In genomic region chr12:70265132-70265531, GRCh38 we compare ENCODE assay signal across 26 cellular contexts. TPM values are rescaled to one million over a fixed set of nuclear protein-coding genes. Genes with fewer than 3 reads are reported as not detected.
A peak's percentile ranks its signal among the peaks of the same experiment; 100 is the strongest.
DNase-seq lines count a peak whose midpoint lies in the region; ATAC-seq and TF ChIP-seq lines count a peak whose summit lies in the region.
"Had no signal": no experiment of that assay in that cellular context is flagged by ENCODE, and none has a peak within 500 bp of the region (broad histone marks: within the 10 kb centered on the region; RNA-seq: fewer than 3 reads in every experiment).

No MANE protein-coding gene starts in this region.

- TF ChIP-seq CTCF in osteoblast (IDR thresholded peaks at IDR 0.05; ENCODE audit: extremely low read depth, low read depth, low read length), result no peak

- CTCF ChIA-PET in naive thymus-derived CD4-positive, alpha-beta T cell (lab: Charles Lee), result no interaction called here

- H3K36me3 Mint-ChIP-seq in stimulated activated naive CD8-positive, alpha-beta T cell treated with anti-CD3 and anti-CD28 coated beads, Interleukin-15, Interleukin-2, amounts not matched to agents 100 ng/mL and 50 ng/mL, for 24 hours (ENCODE audit: low read depth), result peaks cover 34% of the 10 kb centered on the region
- peaks cover 37% of the 10 kb centered on the region for H3K36me3 Mint-ChIP-seq in activated T-helper 2 cell treated with anti-CD3 and anti-CD28 coated beads, Interferon-gamma antibody, Interleukin-2, Interleukin-4, amounts not matched to agents 10 μg/mL and 5 μg/mL and 100 μg/mL, durations not matched to agents 14 hours and 24 hours and 36 hours (ENCODE audit: low read depth)
- H3K36me3 Mint-ChIP-seq in naive thymus-derived CD4-positive, alpha-beta T cell, result peaks cover 4 to 44% (median 33%) of the 10 kb centered on the region in 5 donors
- peaks cover 33% of the 10 kb centered on the region for H3K36me3 Mint-ChIP-seq in stimulated activated memory B cell treated with anti-CD40 and anti-IgM and Interleukin-4, amounts not matched to agents 10 μg/mL and 1 μg/mL and 100 μg/mL, for 72 hours

- POLR2A ChIA-PET in naive thymus-derived CD4-positive, alpha-beta T cell (lab: Charles Lee), result no interaction called here

- no peak overlapping the region for H2AFZ ChIP-seq in osteoblast (ENCODE audit: low read length)
- H2AFZ ChIP-seq: GM23248 had no signal

- no peak overlapping the region for H3K27ac ChIP-seq in naive thymus-derived CD4-positive, alpha-beta T cell (ENCODE audit: low read depth, low read length)
- H3K27ac ChIP-seq in osteoblast (ENCODE audit: low read depth, low read length), result no peak overlapping the region
- H3K27ac ChIP-seq: A549, GM23248, HL-60, Peyer's patch, SJCRH30 had no signal

- no peak overlapping the region for H3K4me3 Mint-ChIP-seq in stimulated activated naive CD8-positive, alpha-beta T cell treated with anti-CD3 and anti-CD28 coated beads, Interleukin-15, Interleukin-2, amounts not matched to agents 100 ng/mL and 50 ng/mL, for 24 hours
- no peak overlapping the region for H3K4me3 Mint-ChIP-seq in stimulated activated naive CD8-positive, alpha-beta T cell treated with anti-CD3 and anti-CD28 coated beads, Interleukin-15, amount 100 ng/mL, for 72 hours
- H3K4me3 Mint-ChIP-seq in activated T-helper 2 cell treated with anti-CD3 and anti-CD28 coated beads, Interferon-gamma antibody, Interleukin-2, Interleukin-4, amounts not matched to agents 10 μg/mL and 5 μg/mL and 100 μg/mL, durations not matched to agents 14 hours and 24 hours and 36 hours (ENCODE audit: low read depth), result no peak overlapping the region
- peak overlapping the region in 6 of 10 donors; percentile 10 to 53 (median 20) for H3K4me3 Mint-ChIP-seq in naive thymus-derived CD4-positive, alpha-beta T cell
- no peak overlapping the region for H3K4me3 Mint-ChIP-seq in stimulated activated memory B cell treated with anti-CD40 and anti-IgM and Interleukin-4, amounts not matched to agents 10 μg/mL and 1 μg/mL and 100 μg/mL, for 72 hours
- H3K4me3 Mint-ChIP-seq: B cell, CD14-positive monocyte, H9 had no signal

- no peaks in the 10 kb centered on the region for H3K27me3 ChIP-seq in naive thymus-derived CD4-positive, alpha-beta T cell (ENCODE audit: control insufficient read depth in 2 of 2, insufficient read depth in 2 of 2, low read length in 2 of 2)
- no peaks in the 10 kb centered on the region for H3K27me3 ChIP-seq in osteoblast (ENCODE audit: insufficient read depth, low read length)
- H3K27me3 ChIP-seq: Peyer's patch, SJCRH30 had no signal

- peaks cover 89% of the 10 kb centered on the region for H3K4me1 Mint-ChIP-seq in stimulated activated naive CD8-positive, alpha-beta T cell treated with anti-CD3 and anti-CD28 coated beads, Interleukin-15, Interleukin-2, amounts not matched to agents 100 ng/mL and 50 ng/mL, for 24 hours (ENCODE audit: low read depth)
- H3K4me1 Mint-ChIP-seq in stimulated activated naive CD8-positive, alpha-beta T cell treated with anti-CD3 and anti-CD28 coated beads, Interleukin-15, amount 100 ng/mL, for 72 hours, result peaks cover 76% of the 10 kb centered on the region
- H3K4me1 Mint-ChIP-seq in activated T-helper 2 cell treated with anti-CD3 and anti-CD28 coated beads, Interferon-gamma antibody, Interleukin-2, Interleukin-4, amounts not matched to agents 10 μg/mL and 5 μg/mL and 100 μg/mL, durations not matched to agents 14 hours and 24 hours and 36 hours (ENCODE audit: low read depth), result peaks cover 32% of the 10 kb centered on the region
- peaks cover 36 to 95% (median 87%) of the 10 kb centered on the region in 7 donors for H3K4me1 Mint-ChIP-seq in naive thymus-derived CD4-positive, alpha-beta T cell
- H3K4me1 Mint-ChIP-seq in stimulated activated memory B cell treated with anti-CD40 and anti-IgM and Interleukin-4, amounts not matched to agents 10 μg/mL and 1 μg/mL and 100 μg/mL, for 72 hours, result peaks cover 84% of the 10 kb centered on the region

- H3K79me2 ChIP-seq in osteoblast (ENCODE audit: insufficient read depth, low read length), result peaks cover 95% of the 10 kb centered on the region

- H4K20me1 ChIP-seq in osteoblast (ENCODE audit: insufficient read depth, low read length), result peaks cover 56% of the 10 kb centered on the region

- no peak overlapping the region for H3K4me2 ChIP-seq in osteoblast (ENCODE audit: insufficient read depth, low read length)
- H3K4me2 ChIP-seq: A549 had no signal

- peaks cover 23 to 25% of the 10 kb centered on the region in 2 donors for H3K4me1 ChIP-seq in naive thymus-derived CD4-positive, alpha-beta T cell (ENCODE audit: control insufficient read depth in 2 of 2, insufficient read depth in 2 of 2, low read length in 2 of 2)
- peaks cover 5% of the 10 kb centered on the region for H3K4me1 ChIP-seq in osteoblast (ENCODE audit: insufficient read depth, low read length)
- H3K4me1 ChIP-seq: SJCRH30 had no signal

- intact Hi-C loops in activated T-helper 2 cell treated with anti-CD3 and anti-CD28 coated beads, Interferon-gamma antibody, Interleukin-2, Interleukin-4, amounts not matched to agents 10 μg/mL and 5 μg/mL and 100 μg/mL, durations not matched to agents 14 hours and 24 hours and 36 hours (cut with micrococcal nuclease), result loop anchor here (2.0 kb wide), 1 partner anchor 20 kb away; no protein-coding TSS in a partner anchor
- intact Hi-C loops in naive thymus-derived CD4-positive, alpha-beta T cell (cut with micrococcal nuclease), result no loop called here

- no peaks in the 10 kb centered on the region for H3K27me3 Mint-ChIP-seq in stimulated activated naive CD8-positive, alpha-beta T cell treated with anti-CD3 and anti-CD28 coated beads, Interleukin-15, Interleukin-2, amounts not matched to agents 100 ng/mL and 50 ng/mL, for 24 hours
- no peaks in the 10 kb centered on the region for H3K27me3 Mint-ChIP-seq in stimulated activated naive CD8-positive, alpha-beta T cell treated with anti-CD3 and anti-CD28 coated beads, Interleukin-15, amount 100 ng/mL, for 72 hours
- H3K27me3 Mint-ChIP-seq in activated T-helper 2 cell treated with anti-CD3 and anti-CD28 coated beads, Interferon-gamma antibody, Interleukin-2, Interleukin-4, amounts not matched to agents 10 μg/mL and 5 μg/mL and 100 μg/mL, durations not matched to agents 14 hours and 24 hours and 36 hours (ENCODE audit: low read depth), result no peaks in the 10 kb centered on the region
- no peaks in the 10 kb centered on the region for H3K27me3 Mint-ChIP-seq in naive thymus-derived CD4-positive, alpha-beta T cell
- H3K27me3 Mint-ChIP-seq in stimulated activated memory B cell treated with anti-CD40 and anti-IgM and Interleukin-4, amounts not matched to agents 10 μg/mL and 1 μg/mL and 100 μg/mL, for 72 hours, result no peaks in the 10 kb centered on the region
- H3K27me3 Mint-ChIP-seq: B cell had no signal

- no peak overlapping the region for H3K4me3 ChIP-seq in naive thymus-derived CD4-positive, alpha-beta T cell (ENCODE audit: low read length)
- H3K4me3 ChIP-seq in osteoblast (ENCODE audit: insufficient read depth, low read length), result no peak overlapping the region
- H3K4me3 ChIP-seq: A549, GM23248, Peyer's patch, SJCRH30 had no signal

- no peak for ATAC-seq in stimulated activated naive CD8-positive, alpha-beta T cell treated with anti-CD3 and anti-CD28 coated beads, Interleukin-15, amount 100 ng/mL, for 72 hours
- ATAC-seq in naive thymus-derived CD4-positive, alpha-beta T cell, result no peak
- ATAC-seq in stimulated activated memory B cell treated with anti-CD40 and anti-IgM and Interleukin-4, amounts not matched to agents 10 μg/mL and 1 μg/mL and 100 μg/mL, for 72 hours, result no peak
- ATAC-seq in GM18858 (IDR thresholded peaks at IDR 0.05; ENCODE audit: unreplicated experiment), result no peak
- ATAC-seq: A549 had no signal

- H3K9me3 Mint-ChIP-seq in stimulated activated naive CD8-positive, alpha-beta T cell treated with anti-CD3 and anti-CD28 coated beads, Interleukin-15, Interleukin-2, amounts not matched to agents 100 ng/mL and 50 ng/mL, for 24 hours, result peaks cover 7% of the 10 kb centered on the region
- peaks cover 0 to 13% of the 10 kb centered on the region in 2 donors for H3K9me3 Mint-ChIP-seq in stimulated activated naive CD8-positive, alpha-beta T cell treated with anti-CD3 and anti-CD28 coated beads, Interleukin-15, amount 100 ng/mL, for 72 hours
- H3K9me3 Mint-ChIP-seq in activated T-helper 2 cell treated with anti-CD3 and anti-CD28 coated beads, Interferon-gamma antibody, Interleukin-2, Interleukin-4, amounts not matched to agents 10 μg/mL and 5 μg/mL and 100 μg/mL, durations not matched to agents 14 hours and 24 hours and 36 hours, result no peaks in the 10 kb centered on the region
- peaks cover 0 to 11% (median 0%) of the 10 kb centered on the region in 11 donors for H3K9me3 Mint-ChIP-seq in naive thymus-derived CD4-positive, alpha-beta T cell
- H3K9me3 Mint-ChIP-seq in stimulated activated memory B cell treated with anti-CD40 and anti-IgM and Interleukin-4, amounts not matched to agents 10 μg/mL and 1 μg/mL and 100 μg/mL, for 72 hours, result no peaks in the 10 kb centered on the region
- H3K9me3 Mint-ChIP-seq: H9 had no signal

- DNase-seq in stimulated activated naive CD8-positive, alpha-beta T cell treated with anti-CD3 and anti-CD28 coated beads, Interleukin-15, amount 100 ng/mL, for 72 hours, result no peak
- DNase-seq in activated T-helper 2 cell treated with anti-CD3 and anti-CD28 coated beads, Interferon-gamma antibody, Interleukin-2, Interleukin-4, amounts not matched to agents 10 μg/mL and 5 μg/mL and 100 μg/mL, durations not matched to agents 14 hours and 24 hours and 36 hours (ENCODE audit: low spot score), result no peak
- DNase-seq in naive thymus-derived CD4-positive, alpha-beta T cell, result no peak
- DNase-seq in osteoblast (ENCODE audit: insufficient read length, low spot score, missing footprints) (no peak), SW480 (ENCODE audit: low spot score) (no peak)
- DNase-seq: DMS79; GM23248; H9; KBM-7; MV-4-11; NCI-H1694; NCI-H2081; NCI-H2171; NCI-H345; NCI-H524; NCI-H774; NK-92 treated with Interleukin-12 subunit alpha and Interleukin-12 subunit beta, amount 100 ng/mL, for 24 hours; Peyer's patch; SJCRH30 had no signal

- H3K36me3 ChIP-seq in naive thymus-derived CD4-positive, alpha-beta T cell (ENCODE audit: control insufficient read depth in 2 of 3, insufficient read depth in 3 of 3, low read length in 3 of 3), result no peaks in the 10 kb centered on the region
- no peaks in the 10 kb centered on the region for H3K36me3 ChIP-seq in osteoblast (ENCODE audit: insufficient read depth, low read length)
- H3K36me3 ChIP-seq: Peyer's patch had no signal

- H3K9me3 ChIP-seq in naive thymus-derived CD4-positive, alpha-beta T cell (ENCODE audit: control insufficient read depth in 2 of 3, low read length in 3 of 3), result no peaks in the 10 kb centered on the region
- H3K9me3 ChIP-seq in osteoblast (ENCODE audit: low read depth, low read length), result no peaks in the 10 kb centered on the region
- H3K9me3 ChIP-seq: A549, Peyer's patch, SJCRH30 had no signal

- H3K27ac Mint-ChIP-seq in stimulated activated naive CD8-positive, alpha-beta T cell treated with anti-CD3 and anti-CD28 coated beads, Interleukin-15, Interleukin-2, amounts not matched to agents 100 ng/mL and 50 ng/mL, for 24 hours, result peak overlapping the region; percentile 45
- H3K27ac Mint-ChIP-seq in stimulated activated naive CD8-positive, alpha-beta T cell treated with anti-CD3 and anti-CD28 coated beads, Interleukin-15, amount 100 ng/mL, for 72 hours, result no peak overlapping the region
- H3K27ac Mint-ChIP-seq in activated T-helper 2 cell treated with anti-CD3 and anti-CD28 coated beads, Interferon-gamma antibody, Interleukin-2, Interleukin-4, amounts not matched to agents 10 μg/mL and 5 μg/mL and 100 μg/mL, durations not matched to agents 14 hours and 24 hours and 36 hours, result peak overlapping the region; percentile 50
- peak overlapping the region in 5 of 9 donors; percentile 8 to 84 (median 53) for H3K27ac Mint-ChIP-seq in naive thymus-derived CD4-positive, alpha-beta T cell
- H3K27ac Mint-ChIP-seq in stimulated activated memory B cell treated with anti-CD40 and anti-IgM and Interleukin-4, amounts not matched to agents 10 μg/mL and 1 μg/mL and 100 μg/mL, for 72 hours, result peak overlapping the region; percentile 28
- H3K27ac Mint-ChIP-seq: B cell had no signal

RNA-seq across cellular contexts. Expression of gene CNOT2, which starts 21.9 kb away (rescaled TPM):
- 67.1 and 69.1 TPM in 2 replicates for total RNA-seq in activated T-helper 2 cell treated with anti-CD3 and anti-CD28 coated beads, Interferon-gamma antibody, Interleukin-2, Interleukin-4, amounts not matched to agents 10 μg/mL and 5 μg/mL and 100 μg/mL, durations not matched to agents 14 hours and 24 hours and 36 hours
- total RNA-seq in naive thymus-derived CD4-positive, alpha-beta T cell, result 100 to 1,000 TPM in 4 of 5 experiments, 10 to 100 TPM in 1; 76.2 to 144 (median 116) TPM
- 100 to 1,000 TPM; 114 to 122 TPM for polyA plus RNA-seq in naive thymus-derived CD4-positive, alpha-beta T cell
- 144 and 153 TPM in 2 replicates for total RNA-seq in osteoblast

Comparison
In these comparisons a context has a peak if more than half of its experiments do, and no peak if none do; other contexts are left out.
1. H3K27ac Mint-ChIP-seq: peak in stimulated activated naive CD8-positive, alpha-beta T cell treated with anti-CD3 and anti-CD28 coated beads, Interleukin-15, Interleukin-2, amounts not matched to agents 100 ng/mL and 50 ng/mL, for 24 hours (single experiment), activated T-helper 2 cell treated with anti-CD3 and anti-CD28 coated beads, Interferon-gamma antibody, Interleukin-2, Interleukin-4, amounts not matched to agents 10 μg/mL and 5 μg/mL and 100 μg/mL, durations not matched to agents 14 hours and 24 hours and 36 hours (single experiment), naive thymus-derived CD4-positive, alpha-beta T cell (5 of 9) and stimulated activated memory B cell treated with anti-CD40 and anti-IgM and Interleukin-4, amounts not matched to agents 10 μg/mL and 1 μg/mL and 100 μg/mL, for 72 hours (single experiment); none in stimulated activated naive CD8-positive, alpha-beta T cell treated with anti-CD3 and anti-CD28 coated beads, Interleukin-15, amount 100 ng/mL, for 72 hours (0 of 2).
2. H3K4me3 Mint-ChIP-seq: peak in naive thymus-derived CD4-positive, alpha-beta T cell (6 of 10); none in stimulated activated naive CD8-positive, alpha-beta T cell treated with anti-CD3 and anti-CD28 coated beads, Interleukin-15, Interleukin-2, amounts not matched to agents 100 ng/mL and 50 ng/mL, for 24 hours (single experiment), stimulated activated naive CD8-positive, alpha-beta T cell treated with anti-CD3 and anti-CD28 coated beads, Interleukin-15, amount 100 ng/mL, for 72 hours (0 of 2), activated T-helper 2 cell treated with anti-CD3 and anti-CD28 coated beads, Interferon-gamma antibody, Interleukin-2, Interleukin-4, amounts not matched to agents 10 μg/mL and 5 μg/mL and 100 μg/mL, durations not matched to agents 14 hours and 24 hours and 36 hours (single experiment) and stimulated activated memory B cell treated with anti-CD40 and anti-IgM and Interleukin-4, amounts not matched to agents 10 μg/mL and 1 μg/mL and 100 μg/mL, for 72 hours (single experiment).